Comparison of ENCODE assay signal across 16 cellular contexts in the genomic region with DNA sequence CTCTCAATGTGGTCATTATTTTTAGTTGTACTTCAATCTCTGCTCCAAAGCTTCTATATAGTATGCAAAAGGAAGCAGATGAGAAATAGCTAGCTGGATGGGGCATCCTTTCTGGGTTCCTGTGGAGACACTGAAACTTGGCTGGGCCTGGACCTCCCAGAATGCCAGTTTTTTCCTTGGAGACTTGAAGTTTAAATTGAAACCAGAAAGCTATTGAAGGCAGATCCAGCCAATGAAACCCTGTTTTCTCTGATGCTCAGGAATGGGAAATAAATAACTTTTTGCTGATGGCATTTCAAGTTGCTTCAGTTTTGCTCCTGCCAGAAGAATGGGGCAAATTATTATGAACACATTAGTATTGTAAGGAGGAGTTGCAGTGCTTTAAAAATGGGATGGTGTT. TPM values are rescaled to one million over a fixed set of nuclear protein-coding genes. Genes with fewer than 3 reads are reported as not detected.
DNase-seq lines count a peak whose midpoint lies in the region; ATAC-seq, FAIRE-seq and TF ChIP-seq lines count a peak whose summit lies in the region.
"Had no signal": no experiment of that assay in that cellular context is flagged by ENCODE, and none has a peak within 500 bp of the region (broad histone marks: within the 10 kb centered on the region; RNA-seq: fewer than 3 reads in every experiment).

No MANE protein-coding gene starts in this region.

- intact Hi-C loops in GM12878 (cut with micrococcal nuclease; ENCODE audit: unreplicated experiment), result loop anchor here (2.0 to 5.0 kb wide), 3 partner anchors 15 to 289 kb away; no protein-coding TSS in a partner anchor

- H3K36me3 Mint-ChIP-seq in activated T-cell treated with anti-CD3 and anti-CD28 coated beads, Interleukin-2, amount 50 U/mL, for 72 hours (ENCODE audit: insufficient read depth in 2 of 2), result no peaks in the 10 kb centered on the region
- H3K36me3 Mint-ChIP-seq: activated naive CD8-positive, alpha-beta T cell treated with anti-CD3 and anti-CD28 coated beads for 36 hours had no signal

- BruUV-seq in GM12878 (replicated peaks; lab: Mats Ljungman, UMichigan), result no TSS peak

- no peak overlapping the region for H3K27ac Mint-ChIP-seq in activated T-cell treated with anti-CD3 and anti-CD28 coated beads, Interleukin-2, amount 50 U/mL, for 72 hours
- H3K27ac Mint-ChIP-seq: activated naive CD8-positive, alpha-beta T cell treated with anti-CD3 and anti-CD28 coated beads for 36 hours; T-helper 2 cell treated with Interferon-gamma antibody and Interleukin-4, amounts not matched to agents 5 μg/mL and 100 μg/mL, for 36 hours had no signal

- H3K4me1 ChIP-seq in ES-I3 (ENCODE audit: insufficient read depth, low read length), result peaks cover 9% of the 10 kb centered on the region
- peaks cover 17% of the 10 kb centered on the region for H3K4me1 ChIP-seq in GM12878 (ENCODE audit: control insufficient read depth, insufficient read depth, low read length)
- peaks cover 22% of the 10 kb centered on the region for H3K4me1 ChIP-seq in iPS-20b (ENCODE audit: insufficient read depth, low read length)
- H3K4me1 ChIP-seq in stomach smooth muscle (ENCODE audit: control insufficient read depth, insufficient read depth, low read length), result peaks cover 36% of the 10 kb centered on the region
- H3K4me1 ChIP-seq: BE2C had no signal

- H3K79me2 ChIP-seq in GM12878 (ENCODE audit: control insufficient read depth, insufficient read depth, low read length), result peaks cover 22% of the 10 kb centered on the region

- peaks cover 19% of the 10 kb centered on the region for H3K27me3 Mint-ChIP-seq in activated T-cell treated with anti-CD3 and anti-CD28 coated beads, Interleukin-2, amount 50 U/mL, for 72 hours (ENCODE audit: low read depth)

- RAD21 ChIA-PET in GM12878 (lab: Charles Lee; ENCODE audit: unreplicated experiment), result interaction anchor here (0.8 to 6.0 kb wide), 24 partner anchors 9 to 529 kb away, joined by 3 to 63 read pairs (median 6); no protein-coding TSS in a partner anchor

- POLR2A ChIA-PET in GM12878 (lab: Charles Lee), result interaction anchor here (0.8 to 2.3 kb wide), 9 partner anchors 11 to 529 kb away, joined by 3 to 12 read pairs (median 4); no protein-coding TSS in a partner anchor

- FAIRE-seq in GM12878 (lab: Jason Lieb, UNC), result no peak
- FAIRE-seq: HepG2 had no signal

- no peak overlapping the region for H3K27ac ChIP-seq in GM12878 (ENCODE audit: control insufficient read depth, insufficient read depth)
- H3K27ac ChIP-seq in iPS-20b (ENCODE audit: low read length), result no peak overlapping the region
- peak overlapping the region; percentile 91 for H3K27ac ChIP-seq in stomach smooth muscle (ENCODE audit: low read length)

- peak overlapping the region; percentile 94; the same call in 1 of the 2 replicates for H3K4me2 ChIP-seq in GM12878 (ENCODE audit: control insufficient read depth, insufficient read depth)

- H3K9me3 Mint-ChIP-seq in activated T-cell treated with anti-CD3 and anti-CD28 coated beads, Interleukin-2, amount 50 U/mL, for 72 hours, result no peaks in the 10 kb centered on the region
- H3K9me3 Mint-ChIP-seq: activated naive CD8-positive, alpha-beta T cell treated with anti-CD3 and anti-CD28 coated beads for 36 hours; T-helper 2 cell treated with Interferon-gamma antibody and Interleukin-4, amounts not matched to agents 5 μg/mL and 100 μg/mL, for 36 hours had no signal

- H2AFZ ChIP-seq in GM12878 (ENCODE audit: control insufficient read depth, low read depth, low read length), result no peak overlapping the region

- TF ChIP-seq POLR2A in GM12878 (IDR thresholded peaks at IDR 0.05; ENCODE audit: low read depth, low read length), result no peak

- no peak for TF ChIP-seq RAD21 in GM12878 (IDR thresholded peaks at IDR 0.05; ENCODE audit: insufficient read depth, low read depth, low read length)

- H3K36me3 ChIP-seq in ES-I3 (ENCODE audit: insufficient read depth, low read length) (no peaks in the 10 kb centered on the region), GM12878 (ENCODE audit: control insufficient read depth in 2 of 2, insufficient read depth in 2 of 2, low read length in 1 of 2) (no peaks in the 10 kb centered on the region; a peak in 1 of 4 replicates), iPS-20b (ENCODE audit: insufficient read depth, low read depth, low read length) (no peaks in the 10 kb centered on the region), stomach smooth muscle (ENCODE audit: control insufficient read depth in 2 of 2, insufficient read depth in 2 of 2, low read length in 2 of 2) (no peaks in the 10 kb centered on the region)
- H3K36me3 ChIP-seq: BE2C had no signal

- no peak overlapping the region for H3K4me3 Mint-ChIP-seq in activated T-cell treated with anti-CD3 and anti-CD28 coated beads, Interleukin-2, amount 50 U/mL, for 72 hours
- H3K4me3 Mint-ChIP-seq: activated naive CD8-positive, alpha-beta T cell treated with anti-CD3 and anti-CD28 coated beads for 36 hours; T-helper 2 cell treated with Interferon-gamma antibody and Interleukin-4, amounts not matched to agents 5 μg/mL and 100 μg/mL, for 36 hours had no signal

- H3K4me1 Mint-ChIP-seq in activated T-cell treated with anti-CD3 and anti-CD28 coated beads, Interleukin-2, amount 50 U/mL, for 72 hours (ENCODE audit: low read depth), result peaks cover 2% of the 10 kb centered on the region

- no peak for ATAC-seq in GM12878
- ATAC-seq in activated T-cell treated with anti-CD3 and anti-CD28 coated beads, Interleukin-2, amount 50 U/mL, for 72 hours (replicated peaks in 1 of 2), result no peak
- ATAC-seq: HepG2, left cardiac atrium, Right ventricle myocardium inferior had no signal

- H3K9me3 ChIP-seq in ES-I3 (ENCODE audit: control insufficient read depth, insufficient read depth, low read length) (no peaks in the 10 kb centered on the region), GM12878 (replicated peaks; ENCODE audit: control insufficient read depth, insufficient read depth, low read length) (no peaks in the 10 kb centered on the region), iPS-20b (ENCODE audit: insufficient read depth, low read depth, low read length) (no peaks in the 10 kb centered on the region), stomach smooth muscle (ENCODE audit: control insufficient read depth in 2 of 2, low read length in 2 of 2) (no peaks in the 10 kb centered on the region)
- H3K9me3 ChIP-seq: BE2C had no signal

- DNase-seq in GM12878 (ENCODE audit: low read depth, low spot score) (no peak), NCI-H2171 (lab: John Stamatoyannopoulos, UW) (no peak), MV-4-11 (lab: John Stamatoyannopoulos, UW) (no peak), NCI-H1105 (lab: John Stamatoyannopoulos, UW) (no peak)
- no peak for DNase-seq in activated T-cell treated with anti-CD3 and anti-CD28 coated beads, Interleukin-2, amount 50 U/mL, for 72 hours
- DNase-seq: activated CD4-positive, alpha-beta T cell treated with anti-CD3 and anti-CD28 coated beads for 4 hours; activated naive CD8-positive, alpha-beta T cell treated with anti-CD3 and anti-CD28 coated beads for 36 hours; BE2C; H7; left cardiac atrium had no signal

- SMC1A ChIA-PET in GM12878 (lab: Charles Lee; ENCODE audit: uncharacterized antibody, unreplicated experiment), result interaction anchor here (0.8 to 3.9 kb wide), 20 partner anchors 9 to 530 kb away, joined by 3 to 37 read pairs (median 6); no protein-coding TSS in a partner anchor

- CTCF ChIA-PET in GM12878 (lab: Yijun Ruan, JAX), result interaction anchor here (0.7 to 3.1 kb wide), 10 partner anchors 10 to 205 kb away, joined by 3 to 21 read pairs (median 4); no protein-coding TSS in a partner anchor

- no peak for TF ChIP-seq CTCF in GM12878 (IDR thresholded peaks at IDR 0.05 in 2 of 3, conservative IDR thresholded peaks at IDR 0.05 in 1 of 3; ENCODE audit: control insufficient read depth in 2 of 3, extremely low read depth in 1 of 3, insufficient read depth in 1 of 3, low read depth in 3 of 3, low read length in 3 of 3)

- in situ Hi-C loops in GM12878 (cut with MboI), result no loop called here

- no peak for TF ChIP-seq EP300 in GM12878 (IDR thresholded peaks at IDR 0.05; ENCODE audit: borderline replicate concordance in 1 of 2, control insufficient read depth in 1 of 2, low read depth in 2 of 2, low read length in 2 of 2)

- H3K27me3 ChIP-seq in GM12878 (replicated peaks in 1 of 2; ENCODE audit: control insufficient read depth in 2 of 2, insufficient read depth in 2 of 2, low read length in 1 of 2) (0 out of 4 replicates have a peak, but pooled peaks cover 0 to 3% of the 10 kb centered on the region in 2 experiments), iPS-20b (ENCODE audit: insufficient read depth, low read length) (peaks cover 16% of the 10 kb centered on the region), stomach smooth muscle (ENCODE audit: control insufficient read depth in 1 of 2, insufficient read depth in 2 of 2, low read length in 2 of 2) (no peaks in the 10 kb centered on the region)
- H3K27me3 ChIP-seq: BE2C had no signal

- H4K20me1 ChIP-seq in GM12878 (ENCODE audit: control insufficient read depth, insufficient read depth), result no peaks in the 10 kb centered on the region

- H3K9ac ChIP-seq in ES-I3 (ENCODE audit: low read depth, low read length) (0 out of 2 replicates have a peak overlapping the region, but pooled peaks have one; percentile 18), GM12878 (ENCODE audit: control insufficient read depth, insufficient read depth, low read length) (no peak overlapping the region), iPS-20b (ENCODE audit: low read depth, low read length) (peak overlapping the region; percentile 62; the same call in 1 of the 2 replicates), stomach smooth muscle (ENCODE audit: low read length in 2 of 2) (peak overlapping the region; percentile 0 to 87)

- H3K4me3 ChIP-seq in GM12878 (peak overlapping the region; percentile 75; the same call in 1 of the 2 replicates), iPS-20b (ENCODE audit: low read length) (peak overlapping the region; percentile 93; the same call in 1 of the 2 replicates), stomach smooth muscle (ENCODE audit: low read length in 2 of 2) (peak overlapping the region in 1 of 2 donors; percentile 91)

RNA-seq across cellular contexts. Expression of gene SETBP1, which starts 2.9 kb away (rescaled TPM):
- total RNA-seq in GM12878 (2013; cell fraction: nucleolus; rRNA removed), result 124 and 128 TPM in 2 replicates
- total RNA-seq in GM12878 (2014; rRNA removed) (13.5 and 13.7 TPM in 2 replicates), GM12878 (2014; rRNA removed; fragmentation: Illumina TruSeq; extraction: Trizol) (11.9 and 12.5 TPM in 2 replicates), GM12878 (2021) (23.7 and 29.7 TPM in 2 replicates)
- 1.9 TPM for polyA plus RNA-seq in GM12878 (2011; ENCODE audit: low read depth)
- polyA plus RNA-seq in GM12878 (2011; rRNA removed) (15.0 and 15.4 TPM in 2 replicates), GM12878 (2014; fragmentation: Illumina TruSeq; extraction: Trizol) (9.7 and 10.3 TPM in 2 replicates), GM12878 (2014; fragmentation: Nextera tagmentation; extraction: Ambion mirVana) (1 to 10 TPM in 1 of 2 experiments, under 1 TPM in 1; 0.99 to 2.6 TPM), GM12878 (2014; rRNA removed) (6.9 and 7.0 TPM in 2 replicates), GM12878 (2016; fragmentation: Nextera tagmentation; extraction: Ambion mirVana) (1 to 10 TPM; 4.0 to 4.3 TPM)
- 8.8 and 10.3 TPM in 2 replicates for polyA plus RNA-seq in GM12878 (2011; cell fraction: cytosol; rRNA removed)
- 31.0 and 32.9 TPM in 2 replicates for polyA plus RNA-seq in GM12878 (2011; cell fraction: nucleus; rRNA removed)
- polyA plus RNA-seq in GM12878 (2012), result 2.0 and 3.2 TPM in 2 replicates
- polyA minus RNA-seq in GM12878 (2011; rRNA and poly(A)+ RNA removed), result 41.5 and 46.6 TPM in 2 replicates
- polyA minus RNA-seq in GM12878 (2011; cell fraction: cytosol; rRNA and poly(A)+ RNA removed), result 9.6 and 12.1 TPM in 2 replicates
- polyA minus RNA-seq in GM12878 (2011; cell fraction: nucleus; rRNA and poly(A)+ RNA removed), result 77.5 and 127 TPM in 2 replicates
- total RNA-seq in activated T-cell treated with anti-CD3 and anti-CD28 coated beads, Interleukin-2, amount 50 U/mL, for 72 hours, result 10 to 100 TPM in 1 of 2 donors, 1 to 10 TPM in 1; 3.8 to 13.8 TPM
